In the genomic region with DNA sequence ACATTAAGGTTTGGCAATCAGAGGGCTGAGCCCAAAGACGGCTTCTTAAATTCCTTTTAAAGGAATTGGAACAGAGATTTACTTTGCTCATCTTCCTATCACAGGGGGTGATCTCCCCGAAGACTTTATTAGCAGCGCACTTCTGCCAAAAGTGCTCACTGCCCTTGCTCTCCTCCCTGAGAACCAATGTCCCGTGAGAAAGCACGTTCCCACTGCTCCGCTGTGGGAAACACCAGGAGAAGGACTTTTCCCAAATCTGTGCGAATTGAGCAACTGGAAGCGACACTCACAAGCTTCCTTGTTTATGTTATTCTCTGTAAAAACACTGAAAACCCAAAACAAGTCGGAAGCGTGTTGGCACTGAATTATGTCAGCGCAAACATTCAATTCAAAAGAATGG, we compare ENCODE assay signal across 15 cellular contexts.
"Had no signal": no experiment of that assay in that cellular context is flagged by ENCODE, and none has a peak within 500 bp of the region (broad histone marks: within the 10 kb centered on the region; RNA-seq: fewer than 3 reads in every experiment).

No MANE protein-coding gene starts in this region.

- DNase-seq: activated naive CD4-positive, alpha-beta T cell treated with anti-CD3 and anti-CD28 coated beads for 36 hours; activated T-cell treated with anti-CD3 and anti-CD28 coated beads for 4 hours; colonic mucosa; effector CD4-positive, alpha-beta T cell; esophagus squamous epithelium; islet precursor cell; mammary epithelial cell; retina; SW 1271 had no signal

- H3K27me3 ChIP-seq: cardiac muscle cell, colonic mucosa, esophagus squamous epithelium, gastroesophageal sphincter had no signal

- H3K4me1 ChIP-seq: colonic mucosa, parathyroid adenoma had no signal

- H2AFZ ChIP-seq: parathyroid adenoma had no signal

- H3K4me3 ChIP-seq: cardiac muscle cell, colonic mucosa, esophagus squamous epithelium, gastroesophageal sphincter, smooth muscle cell, thoracic aorta had no signal

- H3K4me2 ChIP-seq: smooth muscle cell had no signal

- ATAC-seq: activated CD4-positive, CD25-positive, alpha-beta regulatory T cell treated with anti-CD3 and anti-CD28 coated beads, Interleukin-2, amount 50 U/mL, for 24 hours; gastroesophageal sphincter had no signal

- H3K36me3 ChIP-seq: cardiac muscle cell, colonic mucosa, esophagus squamous epithelium, gastroesophageal sphincter, thoracic aorta had no signal

- H3K79me2 ChIP-seq: parathyroid adenoma had no signal

- H3K27ac ChIP-seq: cardiac muscle cell, colonic mucosa, parathyroid adenoma, thoracic aorta had no signal

- H3K9me3 ChIP-seq: colonic mucosa, esophagus squamous epithelium, gastroesophageal sphincter, thoracic aorta had no signal

- H3K9ac ChIP-seq: parathyroid adenoma had no signal
